15 cellular contexts compared by ENCODE assay signal in genomic region chr21:25636727-25637126, GRCh38. TPM values are rescaled to one million over a fixed set of nuclear protein-coding genes. Genes with fewer than 3 reads are reported as not detected.
DNase-seq lines count a peak whose midpoint lies in the region; ATAC-seq and TF ChIP-seq lines count a peak whose summit lies in the region.
"Had no signal": no experiment of that assay in that cellular context is flagged by ENCODE, and none has a peak within 500 bp of the region (broad histone marks: within the 10 kb centered on the region; RNA-seq: fewer than 3 reads in every experiment).

No MANE protein-coding gene starts in this region.

- in situ Hi-C loops in GM13976 (cut with MboI; ENCODE audit: low sequenced_read_pairs, unreplicated experiment), result no loop called here

- no peak overlapping the region for H3K27ac ChIP-seq in foreskin keratinocyte
- H3K27ac ChIP-seq: coronary artery, neural progenitor cell had no signal

- DNase-seq in ELR (ENCODE audit: low read depth) (peak; percentile 51), GM13976 (ENCODE audit: low spot score) (peak; percentile 35), NCI-H226 (peak; percentile 23), foreskin keratinocyte (peak; percentile 12 to 46), left colon (no peak), H7 (no peak), NOMO-1 (lab: John Stamatoyannopoulos, UW; ENCODE audit: unreplicated experiment in 2 of 2) (no peak)
- DNase-seq: Caco-2; heart right ventricle; NCI-H1105 treated with DMSO at 0.1 percent for 48 hours; NCI-H2081 treated with DMSO at 0.1 percent for 48 hours; NK-92 treated with Interleukin-12 subunit alpha and Interleukin-12 subunit beta, amount 100 ng/mL, for 24 hours had no signal

- H3K36me3 ChIP-seq in H7 (replicated peaks; ENCODE audit: control insufficient read depth, insufficient read depth, low read length), result no peaks in the 10 kb centered on the region
- H3K36me3 ChIP-seq: heart right ventricle, neural progenitor cell had no signal

- H3K4me1 ChIP-seq in foreskin keratinocyte, result no peaks in the 10 kb centered on the region
- H3K4me1 ChIP-seq: Caco-2 had no signal

- ATAC-seq in foreskin keratinocyte (peak; percentile 41), left colon (no peak)
- ATAC-seq: activated CD4-positive, CD25-positive, alpha-beta regulatory T cell treated with anti-CD3 and anti-CD28 coated beads, Interleukin-2, amount 50 U/mL, for 24 hours; heart right ventricle had no signal

- TF ChIP-seq CTCF in GM13976 (IDR thresholded peaks at IDR 0.05; ENCODE audit: borderline replicate concordance, control extremely low read depth, extremely low read depth, insufficient read depth, missing control alignments) (no peak), foreskin keratinocyte (conservative IDR thresholded peaks at IDR 0.05) (no peak)

- no peak overlapping the region for H3K4me3 ChIP-seq in H7 (ENCODE audit: insufficient read depth, low read depth, low read length)
- H3K4me3 ChIP-seq: coronary artery, heart right ventricle, neural progenitor cell had no signal

- H3K27me3 ChIP-seq in foreskin keratinocyte (peaks cover 65% of the 10 kb centered on the region), H7 (ENCODE audit: control insufficient read depth, insufficient read depth, low read length) (peaks cover 34% of the 10 kb centered on the region)

- intact Hi-C loops in left colon (cut with DNase I, micrococcal nuclease), result no loop called here

RNA-seq across cellular contexts. Expression of gene JAM2, which starts 2.3 kb away (rescaled TPM):
- total RNA-seq in foreskin keratinocyte (not detected in 2 replicates), left colon (1 to 10 TPM; 3.5 to 8.7 TPM)
- polyA plus RNA-seq in foreskin keratinocyte, result not detected in 2 replicates
- total RNA-seq in H7 (2014; rRNA removed; shearing (Covaris generic)), result 0.67 and 1.1 TPM in 2 replicates

RNA-seq across cellular contexts. Expression of gene MRPL39, which starts 29.4 kb away (rescaled TPM):
- total RNA-seq in foreskin keratinocyte (53.7 and 59.0 TPM in 2 replicates), left colon (10 to 100 TPM; 29.0 TPM)
- 51.1 and 62.0 TPM in 2 replicates for polyA plus RNA-seq in foreskin keratinocyte
- total RNA-seq in H7 (2014; rRNA removed; shearing (Covaris generic)), result 56.3 and 69.5 TPM in 2 replicates

Comparison
In these comparisons a context has a peak if more than half of its experiments do, and no peak if none do; other contexts are left out.
1. DNase-seq: peak in ELR (single experiment), GM13976 (single experiment), NCI-H226 (single experiment) and foreskin keratinocyte (2 of 2); none in left colon (0 of 2), H7 (single experiment) and NOMO-1 (0 of 2).